25 cellular contexts compared by ENCODE assay signal in genomic region chr7:29795696-29796095, GRCh38. TPM values are rescaled to one million over a fixed set of nuclear protein-coding genes. Genes with fewer than 3 reads are reported as not detected.
"Had no signal": no experiment of that assay in that cellular context is flagged by ENCODE, and none has a peak within 500 bp of the region (broad histone marks: within the 10 kb centered on the region; RNA-seq: fewer than 3 reads in every experiment).

No MANE protein-coding gene starts in this region.

- H3K4me3 ChIP-seq: psoas muscle, right lobe of liver, sigmoid colon, stomach, tibial artery, transverse colon, upper lobe of right lung, uterus had no signal

- H3K4me1 ChIP-seq: parathyroid adenoma, psoas muscle, right lobe of liver, stomach, upper lobe of right lung, uterus had no signal

- ATAC-seq: naive thymus-derived CD8-positive, alpha-beta T cell; natural killer cell treated with Interleukin-12 subunit alpha and Interleukin-12 subunit beta and Interleukin-15 and Interleukin-18, amount 100 ng/mL, for 72 hours; right cardiac atrium; right lobe of liver; stimulated activated effector memory CD8-positive, alpha-beta T cell treated with anti-CD3 and anti-CD28 coated beads, Interleukin-12 subunit alpha, Interleukin-12 subunit beta, amount 100 ng/mL, for 72 hours; stimulated activated naive B cell treated with anti-CD40 and anti-IgM and Interleukin-4, amounts not matched to agents 10 μg/mL and 1 μg/mL and 100 μg/mL, for 72 hours; upper lobe of right lung had no signal

- H3K27ac ChIP-seq: neutrophil, parathyroid adenoma, psoas muscle, right lobe of liver, sigmoid colon, stomach, tibial artery, transverse colon, upper lobe of right lung, uterus had no signal

- H3K9me3 ChIP-seq: neutrophil, psoas muscle, right lobe of liver, sigmoid colon, stomach, tibial artery, transverse colon, upper lobe of right lung, uterus had no signal

- H3K27me3 ChIP-seq: neutrophil, right lobe of liver, sigmoid colon, stomach, tibial artery, transverse colon, upper lobe of right lung, uterus had no signal

- H3K36me3 ChIP-seq: neutrophil, right lobe of liver, sigmoid colon, stomach, tibial artery, transverse colon, upper lobe of right lung, uterus had no signal

- DNase-seq: naive thymus-derived CD8-positive, alpha-beta T cell; nephron progenitor cell; nucleus accumbens; posterior cingulate gyrus; psoas muscle; right cardiac atrium; right lobe of liver; sigmoid colon; small intestine; stimulated activated CD4-positive, alpha-beta T cell treated with anti-CD3 and anti-CD28 coated beads, Interleukin-15, amount 100 ng/mL, for 24 hours; stimulated activated CD4-positive, alpha-beta T cell treated with anti-CD3 and anti-CD28 coated beads, Interleukin-2, amount 100 ng/mL, for 24 hours; stimulated activated CD4-positive, alpha-beta T cell treated with anti-CD3 and anti-CD28 coated beads, Interleukin-2, amount 100 ng/mL, for 48 hours; stimulated activated CD4-positive, alpha-beta T cell treated with anti-CD3 and anti-CD28 coated beads, Interleukin-4, amount 100 ng/mL, for 24 hours; stimulated activated naive B cell treated with anti-CD40 and anti-IgM and Interleukin-4, amounts not matched to agents 10 μg/mL and 1 μg/mL and 100 μg/mL, for 72 hours; stimulated activated naive CD4-positive, alpha-beta T cell treated with Interleukin-2 at 50 U/mL for 16 hours; stomach; tibial artery; transverse colon; upper lobe of right lung; uterus had no signal

RNA-seq across cellular contexts. Expression of gene WIPF3, which starts 10.6 kb away (rescaled TPM):
- total RNA-seq: natural killer cell treated with Interleukin-12 subunit alpha and Interleukin-12 subunit beta and Interleukin-15 and Interleukin-18, amount 100 ng/mL, for 72 hours; osteocyte had no signal
